24 cellular contexts compared by ENCODE assay signal in the genomic region with DNA sequence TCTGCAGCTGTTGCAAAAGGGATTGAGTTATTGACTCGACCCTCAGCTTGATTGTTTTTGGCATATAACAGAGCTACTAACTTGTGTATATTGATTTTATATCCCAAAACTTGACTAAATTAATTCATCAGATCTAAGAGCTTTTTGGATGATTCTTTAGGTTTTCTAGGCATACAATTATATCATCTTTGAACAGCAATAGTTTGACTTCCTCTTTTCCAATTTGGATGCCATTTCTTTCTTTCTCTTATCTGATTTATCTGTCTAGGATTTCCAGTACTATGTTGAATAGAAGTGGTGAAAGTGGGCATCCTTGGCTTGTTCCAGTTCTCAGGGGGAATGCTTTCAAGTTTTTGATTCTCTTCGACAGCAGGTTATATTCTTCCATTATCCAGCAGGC.
"Had no signal": no experiment of that assay in that cellular context is flagged by ENCODE, and none has a peak within 500 bp of the region (broad histone marks: within the 10 kb centered on the region; RNA-seq: fewer than 3 reads in every experiment).

No MANE protein-coding gene starts in this region.

- H3K4me3 Mint-ChIP-seq: natural killer cell treated with Interleukin-12 subunit alpha and Interleukin-12 subunit beta and Interleukin-15 and Interleukin-18, amount 100 ng/mL, for 72 hours; nephron progenitor cell; neural crest cell; stimulated activated effector memory CD8-positive, alpha-beta T cell treated with anti-CD3 and anti-CD28 coated beads, Interleukin-12 subunit alpha, Interleukin-12 subunit beta, amount 100 ng/mL, for 72 hours; stimulated activated naive B cell treated with anti-CD40 and anti-IgM and Interleukin-4, amounts not matched to agents 10 μg/mL and 1 μg/mL and 100 μg/mL, for 72 hours; stimulated activated naive CD8-positive, alpha-beta T cell treated with anti-CD3 and anti-CD28 coated beads, Interleukin-15, Interleukin-2, amounts not matched to agents 100 ng/mL and 50 ng/mL, for 24 hours had no signal

- DNase-seq: nephron progenitor cell; nucleus accumbens; ovary; posterior cingulate gyrus; psoas muscle; right cardiac atrium; right lobe of liver; sigmoid colon; small intestine; stimulated activated CD4-positive, alpha-beta T cell treated with anti-CD3 and anti-CD28 coated beads, Interleukin-15, amount 100 ng/mL, for 24 hours; stimulated activated CD4-positive, alpha-beta T cell treated with anti-CD3 and anti-CD28 coated beads, Interleukin-2, amount 100 ng/mL, for 24 hours; stimulated activated CD4-positive, alpha-beta T cell treated with anti-CD3 and anti-CD28 coated beads, Interleukin-2, amount 100 ng/mL, for 48 hours; stimulated activated CD4-positive, alpha-beta T cell treated with anti-CD3 and anti-CD28 coated beads, Interleukin-4, amount 100 ng/mL, for 24 hours; stimulated activated naive B cell treated with anti-CD40 and anti-IgM and Interleukin-4, amounts not matched to agents 10 μg/mL and 1 μg/mL and 100 μg/mL, for 72 hours; stimulated activated naive CD4-positive, alpha-beta T cell treated with Interleukin-2 at 50 U/mL for 16 hours; stomach; thyroid gland; trophoblast cell; upper lobe of left lung had no signal

- ATAC-seq: natural killer cell treated with Interleukin-12 subunit alpha and Interleukin-12 subunit beta and Interleukin-15 and Interleukin-18, amount 100 ng/mL, for 72 hours; psoas muscle; right cardiac atrium; right lobe of liver; stimulated activated effector memory CD8-positive, alpha-beta T cell treated with anti-CD3 and anti-CD28 coated beads, Interleukin-12 subunit alpha, Interleukin-12 subunit beta, amount 100 ng/mL, for 72 hours; stimulated activated naive B cell treated with anti-CD40 and anti-IgM and Interleukin-4, amounts not matched to agents 10 μg/mL and 1 μg/mL and 100 μg/mL, for 72 hours had no signal

- H3K27me3 Mint-ChIP-seq: natural killer cell treated with Interleukin-12 subunit alpha and Interleukin-12 subunit beta and Interleukin-15 and Interleukin-18, amount 100 ng/mL, for 72 hours; progenitor cell of endocrine pancreas; stimulated activated naive B cell treated with anti-CD40 and anti-IgM and Interleukin-4, amounts not matched to agents 10 μg/mL and 1 μg/mL and 100 μg/mL, for 72 hours; stimulated activated naive CD8-positive, alpha-beta T cell treated with anti-CD3 and anti-CD28 coated beads, Interleukin-15, Interleukin-2, amounts not matched to agents 100 ng/mL and 50 ng/mL, for 24 hours had no signal

- H3K27ac Mint-ChIP-seq: natural killer cell treated with Interleukin-12 subunit alpha and Interleukin-12 subunit beta and Interleukin-15 and Interleukin-18, amount 100 ng/mL, for 72 hours; nephron progenitor cell; progenitor cell of endocrine pancreas; stimulated activated effector memory CD8-positive, alpha-beta T cell treated with anti-CD3 and anti-CD28 coated beads, Interleukin-12 subunit alpha, Interleukin-12 subunit beta, amount 100 ng/mL, for 72 hours; stimulated activated naive B cell treated with anti-CD40 and anti-IgM and Interleukin-4, amounts not matched to agents 10 μg/mL and 1 μg/mL and 100 μg/mL, for 72 hours; stimulated activated naive CD8-positive, alpha-beta T cell treated with anti-CD3 and anti-CD28 coated beads, Interleukin-15, Interleukin-2, amounts not matched to agents 100 ng/mL and 50 ng/mL, for 24 hours had no signal

- H3K9me3 Mint-ChIP-seq: nephron progenitor cell; neural crest cell; stimulated activated naive CD8-positive, alpha-beta T cell treated with anti-CD3 and anti-CD28 coated beads, Interleukin-15, Interleukin-2, amounts not matched to agents 100 ng/mL and 50 ng/mL, for 24 hours had no signal

- H3K4me1 Mint-ChIP-seq: nephron progenitor cell; neural crest cell; stimulated activated effector memory CD8-positive, alpha-beta T cell treated with anti-CD3 and anti-CD28 coated beads, Interleukin-12 subunit alpha, Interleukin-12 subunit beta, amount 100 ng/mL, for 72 hours; stimulated activated naive B cell treated with anti-CD40 and anti-IgM and Interleukin-4, amounts not matched to agents 10 μg/mL and 1 μg/mL and 100 μg/mL, for 72 hours had no signal

- H3K36me3 Mint-ChIP-seq: natural killer cell treated with Interleukin-12 subunit alpha and Interleukin-12 subunit beta and Interleukin-15 and Interleukin-18, amount 100 ng/mL, for 72 hours; stimulated activated effector memory CD8-positive, alpha-beta T cell treated with anti-CD3 and anti-CD28 coated beads, Interleukin-12 subunit alpha, Interleukin-12 subunit beta, amount 100 ng/mL, for 72 hours; stimulated activated naive B cell treated with anti-CD40 and anti-IgM and Interleukin-4, amounts not matched to agents 10 μg/mL and 1 μg/mL and 100 μg/mL, for 72 hours had no signal
